In the genomic region with DNA sequence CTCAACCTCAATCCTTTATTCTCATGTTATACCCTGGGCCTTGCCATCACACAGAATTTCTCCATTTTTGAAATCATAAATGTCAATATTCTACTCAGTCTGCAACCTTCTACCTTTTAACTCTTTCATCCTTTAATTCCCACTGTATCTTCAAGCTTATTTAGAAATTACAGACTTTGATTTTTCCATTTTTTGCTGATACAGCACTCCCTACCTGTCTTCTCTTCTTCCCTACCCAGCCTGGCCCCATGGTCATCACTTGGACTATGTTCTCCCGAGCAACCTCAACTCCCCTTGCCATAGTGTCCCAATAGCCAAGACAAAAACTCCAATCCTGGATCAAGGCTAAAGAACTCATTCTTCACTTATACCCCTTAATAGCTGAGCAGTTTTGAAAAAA, we compare ENCODE assay signal across 31 cellular contexts.
"Had no signal": no experiment of that assay in that cellular context is flagged by ENCODE, and none has a peak within 500 bp of the region (broad histone marks: within the 10 kb centered on the region; RNA-seq: fewer than 3 reads in every experiment).

No MANE protein-coding gene starts in this region.

- H3K27me3 Mint-ChIP-seq: progenitor cell of endocrine pancreas; stimulated activated memory B cell treated with anti-CD40 and anti-IgM and Interleukin-4, amounts not matched to agents 10 μg/mL and 1 μg/mL and 100 μg/mL, for 72 hours; stimulated activated naive CD8-positive, alpha-beta T cell treated with anti-CD3 and anti-CD28 coated beads, Interleukin-15, amount 100 ng/mL, for 72 hours; type B pancreatic cell had no signal

- H3K9ac ChIP-seq: neural progenitor cell, parathyroid adenoma had no signal

- H3K4me1 Mint-ChIP-seq: nephron; neural progenitor cell; stimulated activated memory B cell treated with anti-CD40 and anti-IgM and Interleukin-4, amounts not matched to agents 10 μg/mL and 1 μg/mL and 100 μg/mL, for 72 hours; stimulated activated naive CD8-positive, alpha-beta T cell treated with anti-CD3 and anti-CD28 coated beads, Interleukin-15, amount 100 ng/mL, for 72 hours had no signal

- H3K27ac ChIP-seq: neural progenitor cell, ovary, parathyroid adenoma, psoas muscle, skin epidermis, spleen, suprapubic skin, testis, tibial artery, transverse colon, upper lobe of right lung, uterus had no signal

- H3K27me3 ChIP-seq: neural progenitor cell, ovary, spleen, suprapubic skin, testis, tibial artery, transverse colon, upper lobe of right lung, uterus had no signal

- H3K4me3 Mint-ChIP-seq: natural killer cell; nephron; neural progenitor cell; stimulated activated memory B cell treated with anti-CD40 and anti-IgM and Interleukin-4, amounts not matched to agents 10 μg/mL and 1 μg/mL and 100 μg/mL, for 72 hours; stimulated activated naive CD8-positive, alpha-beta T cell treated with anti-CD3 and anti-CD28 coated beads, Interleukin-15, amount 100 ng/mL, for 72 hours; type B pancreatic cell had no signal

- H3K4me3 ChIP-seq: neural progenitor cell, ovary, psoas muscle, skin epidermis, smooth muscle cell, spleen, suprapubic skin, testis, tibial artery, transverse colon, upper lobe of right lung, uterus had no signal

- H2AFZ ChIP-seq: neural progenitor cell, parathyroid adenoma had no signal

- ATAC-seq: natural killer cell; psoas muscle; right cardiac atrium; sciatic nerve; stimulated activated memory B cell treated with anti-CD40 and anti-IgM and Interleukin-4, amounts not matched to agents 10 μg/mL and 1 μg/mL and 100 μg/mL, for 72 hours; stimulated activated naive CD8-positive, alpha-beta T cell treated with anti-CD3 and anti-CD28 coated beads, Interleukin-15, amount 100 ng/mL, for 72 hours; stimulated activated naive CD8-positive, alpha-beta T cell treated with anti-CD3 and anti-CD28 coated beads, Interleukin-15, Interleukin-2, amounts not matched to agents 100 U/mL and 50 U/mL, for 24 hours; upper lobe of right lung had no signal

- H3K27ac Mint-ChIP-seq: natural killer cell; nephron; neural progenitor cell; progenitor cell of endocrine pancreas; stimulated activated memory B cell treated with anti-CD40 and anti-IgM and Interleukin-4, amounts not matched to agents 10 μg/mL and 1 μg/mL and 100 μg/mL, for 72 hours; type B pancreatic cell had no signal

- DNase-seq: natural killer cell; occipital lobe; ovary; posterior cingulate gyrus; psoas muscle; right cardiac atrium; spleen; stimulated activated CD4-positive, alpha-beta T cell treated with anti-CD3 and anti-CD28 coated beads, Interleukin-12 subunit alpha, Interleukin-12 subunit beta, amount 100 ng/mL, for 4 hours; stimulated activated CD4-positive, alpha-beta T cell treated with anti-CD3 and anti-CD28 coated beads, Interleukin-1b, Interleukin-23, amount 100 ng/mL, for 48 hours; stimulated activated CD4-positive, alpha-beta T cell treated with anti-CD3 and anti-CD28 coated beads, Interleukin-4, amount 100 ng/mL, for 1 hour; stimulated activated CD4-positive, alpha-beta T cell treated with anti-CD3 and anti-CD28 coated beads, Interleukin-4, amount 100 ng/mL, for 4 hours; stimulated activated CD8-positive, alpha-beta memory T cell treated with anti-CD3 and anti-CD28 coated beads, Interleukin-4, amount 100 ng/mL, for 48 hours; stimulated activated naive CD4-positive, alpha-beta T cell; stimulated activated naive CD8-positive, alpha-beta T cell treated with anti-CD3 and anti-CD28 coated beads, Interleukin-15, amount 100 ng/mL, for 72 hours; stimulated activated naive CD8-positive, alpha-beta T cell treated with anti-CD3 and anti-CD28 coated beads, Interleukin-15, Interleukin-2, amounts not matched to agents 100 U/mL and 50 U/mL, for 24 hours; substantia nigra; testis; tibial artery; transverse colon; upper lobe of right lung; uterus had no signal

- H3K4me1 ChIP-seq: neural progenitor cell, parathyroid adenoma, psoas muscle, spleen, suprapubic skin, testis, tibial artery, transverse colon, upper lobe of right lung, uterus had no signal

- H3K36me3 ChIP-seq: neural progenitor cell, ovary, suprapubic skin, transverse colon, upper lobe of right lung, uterus had no signal

- H3K4me2 ChIP-seq: neural progenitor cell, smooth muscle cell had no signal

- H3K9me3 ChIP-seq: ovary, psoas muscle, testis, upper lobe of right lung had no signal
